Comparison of ENCODE assay signal across 37 cellular contexts in genomic region chr19:46422344-46422743, GRCh38. TPM values are rescaled to one million over a fixed set of nuclear protein-coding genes. Genes with fewer than 3 reads are reported as not detected.
"Had no signal": no experiment of that assay in that cellular context is flagged by ENCODE, and none has a peak within 500 bp of the region (broad histone marks: within the 10 kb centered on the region; RNA-seq: fewer than 3 reads in every experiment).

No MANE protein-coding gene starts in this region.

- H3K9me3 ChIP-seq: adrenal gland, body of pancreas, esophagus muscularis mucosa, gastrocnemius medialis had no signal

- H3K4me1 ChIP-seq: gastrocnemius medialis had no signal

- DNase-seq: activated CD4-positive, alpha-beta memory T cell treated with anti-CD3 and anti-CD28 coated beads for 36 hours; activated CD4-positive, alpha-beta T cell treated with anti-CD3 and anti-CD28 coated beads for 36 hours; activated CD4-positive, alpha-beta T cell treated with anti-CD3 and anti-CD28 coated beads, Interleukin-2, amount 10 ng/mL, durations not matched to agents 24 days and 14 days; activated CD4-positive, CD25-positive, alpha-beta regulatory T cell; activated CD4-positive, CD25-positive, alpha-beta regulatory T cell treated with anti-CD3 and anti-CD28 coated beads, Interleukin-2, amount 50 U/mL, for 72 hours; activated CD8-positive, alpha-beta memory T cell treated with anti-CD3 and anti-CD28 coated beads, Interleukin-2, amount 10 ng/mL, durations not matched to agents 7 days and 5 days; activated CD8-positive, alpha-beta memory T cell treated with anti-CD3 and anti-CD28 coated beads, Interleukin-2, amount 50 U/mL, for 4 hours; activated CD8-positive, alpha-beta T cell treated with anti-CD3 and anti-CD28 coated beads, Interleukin-2, amount 10 ng/mL, durations not matched to agents 7 days and 5 days; activated effector memory CD4-positive, alpha-beta T cell treated with anti-CD3 and anti-CD28 coated beads, Interleukin-2, amount 50 U/mL, for 16 hours; activated naive CD4-positive, alpha-beta T cell treated with anti-CD3 and anti-CD28 coated beads for 36 hours; activated naive CD8-positive, alpha-beta T cell treated with anti-CD3 and anti-CD28 coated beads for 36 hours; activated naive CD8-positive, alpha-beta T cell treated with anti-CD3 and anti-CD28 coated beads, Interleukin-2, amount 50 U/mL, for 24 hours; activated T-cell treated with anti-CD3 and anti-CD28 coated beads, Interleukin-2, amount 50 U/mL, for 1 hour; activated T-cell treated with anti-CD3 and anti-CD28 coated beads, Interleukin-2, amount 50 U/mL, for 48 hours; adrenal gland; amygdala; body of pancreas; caudate nucleus; cortex of kidney; effector CD8-positive, alpha-beta T cell; endodermal cell; foreskin keratinocyte; gastrocnemius medialis; glutamatergic neuron; T-helper 1 cell; T-helper 17 cell; T1000; WERI-Rb-1 had no signal

- ATAC-seq: activated CD4-positive, alpha-beta T cell treated with anti-CD3 and anti-CD28 coated beads for 36 hours; activated CD8-positive, alpha-beta memory T cell treated with anti-CD3 and anti-CD28 coated beads, Interleukin-2, amount 10 ng/mL, durations not matched to agents 7 days and 5 days; activated CD8-positive, alpha-beta T cell treated with anti-CD3 and anti-CD28 coated beads, Interleukin-2, amount 10 ng/mL, durations not matched to agents 7 days and 5 days; activated naive CD8-positive, alpha-beta T cell treated with anti-CD3 and anti-CD28 coated beads, Interleukin-2, amount 50 U/mL, for 24 hours; body of pancreas; foreskin keratinocyte; gastrocnemius medialis; T-helper 17 cell had no signal

- H3K27ac Mint-ChIP-seq: activated CD4-positive, alpha-beta memory T cell treated with anti-CD3 and anti-CD28 coated beads for 36 hours; activated CD4-positive, alpha-beta T cell treated with anti-CD3 and anti-CD28 coated beads for 36 hours; activated CD4-positive, alpha-beta T cell treated with anti-CD3 and anti-CD28 coated beads, Interleukin-2, amount 10 ng/mL, durations not matched to agents 24 days and 14 days; activated CD8-positive, alpha-beta memory T cell treated with anti-CD3 and anti-CD28 coated beads, Interleukin-2, amount 10 ng/mL, durations not matched to agents 7 days and 5 days; activated CD8-positive, alpha-beta T cell treated with anti-CD3 and anti-CD28 coated beads, Interleukin-2, amount 10 ng/mL, durations not matched to agents 7 days and 5 days; activated naive CD4-positive, alpha-beta T cell treated with anti-CD3 and anti-CD28 coated beads for 36 hours; activated naive CD4-positive, alpha-beta T cell treated with anti-CD3 and anti-CD28 coated beads, Interleukin-2, amount 50 U/mL, for 24 hours; activated naive CD8-positive, alpha-beta T cell treated with anti-CD3 and anti-CD28 coated beads for 36 hours; activated naive CD8-positive, alpha-beta T cell treated with anti-CD3 and anti-CD28 coated beads, Interleukin-2, amount 50 U/mL, for 24 hours; activated T-helper 1 cell treated with anti-CD3 and anti-CD28 coated beads, Interleukin-12 subunit alpha, Interleukin-12 subunit beta, Interleukin-2, Interleukin-4 antibody, amounts not matched to agents 30 ng/mL and 10 ng/mL and 1 ng/mL, durations not matched to agents 14 hours and 24 hours and 36 hours; activated T-helper 2 cell treated with anti-CD3 and anti-CD28 coated beads, Interferon-gamma antibody, Interleukin-2, Interleukin-4, amounts not matched to agents 10 μg/mL and 5 μg/mL and 100 μg/mL, durations not matched to agents 14 hours and 24 hours and 36 hours; endodermal cell; T-helper 17 cell; T-helper 2 cell treated with Interferon-gamma antibody and Interleukin-4, amounts not matched to agents 5 μg/mL and 100 μg/mL, for 36 hours had no signal

- H3K27ac ChIP-seq: adrenal gland, body of pancreas, esophagus muscularis mucosa, foreskin keratinocyte, gastrocnemius medialis, WERI-Rb-1 had no signal

- H3K36me3 Mint-ChIP-seq: activated CD4-positive, alpha-beta memory T cell treated with anti-CD3 and anti-CD28 coated beads for 36 hours; activated CD8-positive, alpha-beta memory T cell treated with anti-CD3 and anti-CD28 coated beads, Interleukin-2, amount 10 ng/mL, durations not matched to agents 7 days and 5 days; activated naive CD4-positive, alpha-beta T cell treated with anti-CD3 and anti-CD28 coated beads, Interleukin-2, amount 50 U/mL, for 24 hours; activated naive CD8-positive, alpha-beta T cell treated with anti-CD3 and anti-CD28 coated beads for 36 hours had no signal

- H3K9me3 Mint-ChIP-seq: activated CD4-positive, alpha-beta memory T cell treated with anti-CD3 and anti-CD28 coated beads for 36 hours; activated CD4-positive, alpha-beta T cell treated with anti-CD3 and anti-CD28 coated beads, Interleukin-2, amount 10 ng/mL, durations not matched to agents 24 days and 14 days; activated naive CD4-positive, alpha-beta T cell treated with anti-CD3 and anti-CD28 coated beads for 36 hours; activated naive CD4-positive, alpha-beta T cell treated with anti-CD3 and anti-CD28 coated beads, Interleukin-2, amount 50 U/mL, for 24 hours; activated naive CD8-positive, alpha-beta T cell treated with anti-CD3 and anti-CD28 coated beads for 36 hours; activated naive CD8-positive, alpha-beta T cell treated with anti-CD3 and anti-CD28 coated beads, Interleukin-2, amount 50 U/mL, for 24 hours; activated T-helper 1 cell treated with anti-CD3 and anti-CD28 coated beads, Interleukin-12 subunit alpha, Interleukin-12 subunit beta, Interleukin-2, Interleukin-4 antibody, amounts not matched to agents 30 ng/mL and 10 ng/mL and 1 ng/mL, durations not matched to agents 14 hours and 24 hours and 36 hours; activated T-helper 2 cell treated with anti-CD3 and anti-CD28 coated beads, Interferon-gamma antibody, Interleukin-2, Interleukin-4, amounts not matched to agents 10 μg/mL and 5 μg/mL and 100 μg/mL, durations not matched to agents 14 hours and 24 hours and 36 hours; endodermal cell; T-helper 2 cell treated with Interferon-gamma antibody and Interleukin-4, amounts not matched to agents 5 μg/mL and 100 μg/mL, for 36 hours had no signal

- H3K4me3 ChIP-seq: adrenal gland, body of pancreas, esophagus muscularis mucosa, gastrocnemius medialis had no signal

- H3K4me3 Mint-ChIP-seq: activated CD4-positive, alpha-beta memory T cell treated with anti-CD3 and anti-CD28 coated beads for 36 hours; activated CD4-positive, alpha-beta T cell treated with anti-CD3 and anti-CD28 coated beads for 36 hours; activated CD4-positive, alpha-beta T cell treated with anti-CD3 and anti-CD28 coated beads, Interleukin-2, amount 10 ng/mL, durations not matched to agents 24 days and 14 days; activated CD8-positive, alpha-beta memory T cell treated with anti-CD3 and anti-CD28 coated beads, Interleukin-2, amount 10 ng/mL, durations not matched to agents 7 days and 5 days; activated CD8-positive, alpha-beta T cell treated with anti-CD3 and anti-CD28 coated beads, Interleukin-2, amount 10 ng/mL, durations not matched to agents 7 days and 5 days; activated naive CD4-positive, alpha-beta T cell treated with anti-CD3 and anti-CD28 coated beads for 36 hours; activated naive CD4-positive, alpha-beta T cell treated with anti-CD3 and anti-CD28 coated beads, Interleukin-2, amount 50 U/mL, for 24 hours; activated naive CD8-positive, alpha-beta T cell treated with anti-CD3 and anti-CD28 coated beads for 36 hours; activated naive CD8-positive, alpha-beta T cell treated with anti-CD3 and anti-CD28 coated beads, Interleukin-2, amount 50 U/mL, for 24 hours; activated T-helper 1 cell treated with anti-CD3 and anti-CD28 coated beads, Interleukin-12 subunit alpha, Interleukin-12 subunit beta, Interleukin-2, Interleukin-4 antibody, amounts not matched to agents 30 ng/mL and 10 ng/mL and 1 ng/mL, durations not matched to agents 14 hours and 24 hours and 36 hours; endodermal cell; T-helper 17 cell; T-helper 2 cell treated with Interferon-gamma antibody and Interleukin-4, amounts not matched to agents 5 μg/mL and 100 μg/mL, for 36 hours had no signal

- H3K36me3 ChIP-seq: adrenal gland, esophagus muscularis mucosa, gastrocnemius medialis, WERI-Rb-1 had no signal

- FAIRE-seq: colon had no signal

RNA-seq across cellular contexts. Expression of gene PNMA8C, which starts 6.4 kb away (rescaled TPM):
- total RNA-seq: activated CD4-positive, alpha-beta memory T cell treated with anti-CD3 and anti-CD28 coated beads for 36 hours; activated CD4-positive, alpha-beta T cell treated with anti-CD3 and anti-CD28 coated beads for 36 hours; activated CD4-positive, alpha-beta T cell treated with anti-CD3 and anti-CD28 coated beads, Interleukin-2, amount 10 ng/mL, durations not matched to agents 24 days and 14 days; activated CD8-positive, alpha-beta memory T cell treated with anti-CD3 and anti-CD28 coated beads for 36 hours; activated CD8-positive, alpha-beta memory T cell treated with anti-CD3 and anti-CD28 coated beads, Interleukin-2, amount 10 ng/mL, durations not matched to agents 7 days and 5 days; activated naive CD4-positive, alpha-beta T cell treated with anti-CD3 and anti-CD28 coated beads for 36 hours; activated naive CD8-positive, alpha-beta T cell treated with anti-CD3 and anti-CD28 coated beads for 36 hours; activated T-helper 1 cell treated with anti-CD3 and anti-CD28 coated beads, Interleukin-12 subunit alpha, Interleukin-12 subunit beta, Interleukin-2, Interleukin-4 antibody, amounts not matched to agents 30 ng/mL and 10 ng/mL and 1 ng/mL, durations not matched to agents 14 hours and 24 hours and 36 hours; activated T-helper 2 cell treated with anti-CD3 and anti-CD28 coated beads, Interferon-gamma antibody, Interleukin-2, Interleukin-4, amounts not matched to agents 10 μg/mL and 5 μg/mL and 100 μg/mL, durations not matched to agents 14 hours and 24 hours and 36 hours; body of pancreas; dermis microvascular lymphatic vessel endothelial cell; epithelial cell of proximal tubule; foreskin keratinocyte; gastrocnemius medialis had no signal
- polyA plus RNA-seq: foreskin keratinocyte had no signal

RNA-seq across cellular contexts. Expression of gene CCDC8, which starts 9.0 kb away (rescaled TPM):
- total RNA-seq: activated CD4-positive, alpha-beta memory T cell treated with anti-CD3 and anti-CD28 coated beads for 36 hours; activated CD4-positive, alpha-beta T cell treated with anti-CD3 and anti-CD28 coated beads for 36 hours; activated CD4-positive, alpha-beta T cell treated with anti-CD3 and anti-CD28 coated beads, Interleukin-2, amount 10 ng/mL, durations not matched to agents 24 days and 14 days; activated CD8-positive, alpha-beta memory T cell treated with anti-CD3 and anti-CD28 coated beads for 36 hours; activated CD8-positive, alpha-beta memory T cell treated with anti-CD3 and anti-CD28 coated beads, Interleukin-2, amount 10 ng/mL, durations not matched to agents 7 days and 5 days; activated CD8-positive, alpha-beta T cell treated with anti-CD3 and anti-CD28 coated beads, Interleukin-2, amount 10 ng/mL, durations not matched to agents 7 days and 5 days; activated naive CD4-positive, alpha-beta T cell treated with anti-CD3 and anti-CD28 coated beads for 36 hours; activated T-helper 1 cell treated with anti-CD3 and anti-CD28 coated beads, Interleukin-12 subunit alpha, Interleukin-12 subunit beta, Interleukin-2, Interleukin-4 antibody, amounts not matched to agents 30 ng/mL and 10 ng/mL and 1 ng/mL, durations not matched to agents 14 hours and 24 hours and 36 hours; activated T-helper 2 cell treated with anti-CD3 and anti-CD28 coated beads, Interferon-gamma antibody, Interleukin-2, Interleukin-4, amounts not matched to agents 10 μg/mL and 5 μg/mL and 100 μg/mL, durations not matched to agents 14 hours and 24 hours and 36 hours; T-helper 17 cell had no signal

RNA-seq across cellular contexts. Expression of gene PNMA8A, which starts 49.0 kb away (rescaled TPM):
- total RNA-seq: activated CD4-positive, alpha-beta T cell treated with anti-CD3 and anti-CD28 coated beads for 36 hours; activated CD4-positive, alpha-beta T cell treated with anti-CD3 and anti-CD28 coated beads, Interleukin-2, amount 10 ng/mL, durations not matched to agents 24 days and 14 days; activated CD8-positive, alpha-beta T cell treated with anti-CD3 and anti-CD28 coated beads, Interleukin-2, amount 10 ng/mL, durations not matched to agents 7 days and 5 days; activated T-helper 1 cell treated with anti-CD3 and anti-CD28 coated beads, Interleukin-12 subunit alpha, Interleukin-12 subunit beta, Interleukin-2, Interleukin-4 antibody, amounts not matched to agents 30 ng/mL and 10 ng/mL and 1 ng/mL, durations not matched to agents 14 hours and 24 hours and 36 hours; activated T-helper 2 cell treated with anti-CD3 and anti-CD28 coated beads, Interferon-gamma antibody, Interleukin-2, Interleukin-4, amounts not matched to agents 10 μg/mL and 5 μg/mL and 100 μg/mL, durations not matched to agents 14 hours and 24 hours and 36 hours; T-helper 17 cell had no signal
